ENCODE assay signal across 15 cellular contexts in genomic region chr5:139686919-139687421, GRCh38. TPM values are rescaled to one million over a fixed set of nuclear protein-coding genes. Genes with fewer than 3 reads are reported as not detected.
DNase-seq lines count a peak whose midpoint lies in the region; ATAC-seq lines count a peak whose summit lies in the region.
"Had no signal": no experiment of that assay in that cellular context is flagged by ENCODE, and none has a peak within 500 bp of the region (broad histone marks: within the 10 kb centered on the region; RNA-seq: fewer than 3 reads in every experiment).

No MANE protein-coding gene starts in this region.

- peak overlapping the region; percentile 34 for H3K27ac Mint-ChIP-seq in activated naive CD8-positive, alpha-beta T cell treated with anti-CD3 and anti-CD28 coated beads, Interleukin-2, amount 10 ng/mL, durations not matched to agents 7 days and 5 days
- H3K27ac Mint-ChIP-seq in activated naive CD8-positive, alpha-beta T cell treated with anti-CD3 and anti-CD28 coated beads, Interleukin-2, amount 50 U/mL, for 24 hours = no peak overlapping the region
- H3K27ac Mint-ChIP-seq: H9 had no signal

- ATAC-seq in activated naive CD8-positive, alpha-beta T cell treated with anti-CD3 and anti-CD28 coated beads, Interleukin-2, amount 10 ng/mL, durations not matched to agents 7 days and 5 days (ENCODE audit: low read depth) = no peak
- no peak for ATAC-seq in activated naive CD8-positive, alpha-beta T cell treated with anti-CD3 and anti-CD28 coated beads, Interleukin-2, amount 50 U/mL, for 24 hours
- ATAC-seq: A549 had no signal

- H3K27ac ChIP-seq in cingulate gyrus (ENCODE audit: low read depth, low read length) = peak overlapping the region; percentile 97
- H3K27ac ChIP-seq in temporal lobe (ENCODE audit: low read depth, low read length) = peak overlapping the region; percentile 97
- H3K27ac ChIP-seq: ovary, VCaP had no signal

- no peak overlapping the region for H3K4me3 Mint-ChIP-seq in activated naive CD8-positive, alpha-beta T cell treated with anti-CD3 and anti-CD28 coated beads, Interleukin-2, amount 10 ng/mL, durations not matched to agents 7 days and 5 days
- H3K4me3 Mint-ChIP-seq in activated naive CD8-positive, alpha-beta T cell treated with anti-CD3 and anti-CD28 coated beads, Interleukin-2, amount 50 U/mL, for 24 hours = no peak overlapping the region

- H3K4me1 Mint-ChIP-seq in activated naive CD8-positive, alpha-beta T cell treated with anti-CD3 and anti-CD28 coated beads, Interleukin-2, amount 10 ng/mL, durations not matched to agents 7 days and 5 days = peaks cover 10% of the 10 kb centered on the region
- peaks cover 31% of the 10 kb centered on the region for H3K4me1 Mint-ChIP-seq in activated naive CD8-positive, alpha-beta T cell treated with anti-CD3 and anti-CD28 coated beads, Interleukin-2, amount 50 U/mL, for 24 hours

- H3K9me3 Mint-ChIP-seq in activated naive CD8-positive, alpha-beta T cell treated with anti-CD3 and anti-CD28 coated beads, Interleukin-2, amount 10 ng/mL, durations not matched to agents 7 days and 5 days = no peaks in the 10 kb centered on the region
- H3K9me3 Mint-ChIP-seq in activated naive CD8-positive, alpha-beta T cell treated with anti-CD3 and anti-CD28 coated beads, Interleukin-2, amount 50 U/mL, for 24 hours = no peaks in the 10 kb centered on the region
- H3K9me3 Mint-ChIP-seq: H9 had no signal

- DNase-seq in activated naive CD8-positive, alpha-beta T cell treated with anti-CD3 and anti-CD28 coated beads, Interleukin-2, amount 10 ng/mL, durations not matched to agents 7 days and 5 days = no peak
- no peak for DNase-seq in activated naive CD8-positive, alpha-beta T cell treated with anti-CD3 and anti-CD28 coated beads, Interleukin-2, amount 50 U/mL, for 24 hours
- DNase-seq in medulla oblongata (ENCODE audit: extremely low spot score) (peak; percentile 43), A172 (ENCODE audit: low spot score) (no peak)
- DNase-seq in stimulated activated CD4-positive, alpha-beta T cell treated with anti-CD3 and anti-CD28 coated beads, Interleukin-4, amount 100 ng/mL, for 1 hour = no peak
- DNase-seq in activated naive CD4-positive, alpha-beta T cell treated with anti-CD3 and anti-CD28 coated beads, Interleukin-2, amount 50 U/mL, for 16 hours = no peak
- DNase-seq: activated T-cell treated with anti-CD3 and anti-CD28 coated beads, Interleukin-2, amount 50 U/mL, for 48 hours; H9; Kasumi-1; NCI-H226; ovary had no signal

- peaks cover 5% of the 10 kb centered on the region for H3K27me3 Mint-ChIP-seq in activated naive CD8-positive, alpha-beta T cell treated with anti-CD3 and anti-CD28 coated beads, Interleukin-2, amount 10 ng/mL, durations not matched to agents 7 days and 5 days
- H3K27me3 Mint-ChIP-seq in activated naive CD8-positive, alpha-beta T cell treated with anti-CD3 and anti-CD28 coated beads, Interleukin-2, amount 50 U/mL, for 24 hours = no peaks in the 10 kb centered on the region

- POLR2A ChIA-PET in activated naive CD8-positive, alpha-beta T cell treated with anti-CD3 and anti-CD28 coated beads, Interleukin-2, amount 10 ng/mL, durations not matched to agents 7 days and 5 days (lab: Charles Lee) = interaction anchor here (1.1 kb wide), 1 partner anchor 23 kb away, joined by 3 read pairs; no protein-coding TSS in a partner anchor

- H3K36me3 Mint-ChIP-seq in activated naive CD8-positive, alpha-beta T cell treated with anti-CD3 and anti-CD28 coated beads, Interleukin-2, amount 10 ng/mL, durations not matched to agents 7 days and 5 days = no peaks in the 10 kb centered on the region
- H3K36me3 Mint-ChIP-seq in activated naive CD8-positive, alpha-beta T cell treated with anti-CD3 and anti-CD28 coated beads, Interleukin-2, amount 50 U/mL, for 24 hours (ENCODE audit: low read depth) = peaks cover 3% of the 10 kb centered on the region

RNA-seq across cellular contexts. Expression of gene CXXC5, which starts 38.8 kb away (rescaled TPM):
- total RNA-seq in activated naive CD8-positive, alpha-beta T cell treated with anti-CD3 and anti-CD28 coated beads, Interleukin-2, amount 10 ng/mL, durations not matched to agents 7 days and 5 days = 1 to 10 TPM; 3.5 to 4.6 TPM
- total RNA-seq in temporal lobe = 33.4 TPM
- 162 and 189 TPM in 2 replicates for total RNA-seq in A172 (2014; rRNA removed; shearing (Covaris generic))
